ENCODE assay signal across 28 cellular contexts in the genomic region with DNA sequence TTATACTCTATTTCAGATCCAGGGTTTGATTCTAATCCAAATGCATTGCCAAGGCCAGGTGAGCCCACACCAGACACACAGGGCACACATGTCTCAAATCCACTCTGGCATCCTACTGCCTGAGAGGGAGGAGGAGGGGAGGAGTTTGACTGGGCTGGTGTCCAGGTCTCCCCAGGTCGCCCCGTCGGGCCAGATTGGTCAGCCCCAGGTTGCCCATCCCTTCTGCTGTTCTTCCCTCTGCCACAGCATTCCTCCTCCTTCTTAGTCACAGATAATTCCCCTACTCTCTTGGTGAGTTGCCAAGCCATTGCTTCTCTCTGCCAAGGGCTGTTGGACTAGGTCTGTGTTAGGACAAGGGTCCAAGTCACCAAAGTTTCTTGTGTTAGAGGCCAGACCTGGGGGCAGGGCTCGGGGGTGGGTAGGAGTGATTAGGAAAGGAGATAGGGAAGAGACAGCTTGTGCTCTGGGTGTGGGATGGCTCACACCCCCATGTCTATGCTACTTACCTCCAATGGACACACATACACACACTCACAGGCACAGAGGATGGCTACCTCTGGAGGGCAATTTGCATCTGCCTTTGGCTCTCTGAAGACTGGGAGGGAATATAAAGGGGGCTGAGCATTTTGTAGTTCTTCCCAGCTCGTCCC. TPM values are rescaled to one million over a fixed set of nuclear protein-coding genes. Genes with fewer than 3 reads are reported as not detected.
DNase-seq lines count a peak whose midpoint lies in the region; ATAC-seq and TF ChIP-seq lines count a peak whose summit lies in the region.
"Had no signal": no experiment of that assay in that cellular context is flagged by ENCODE, and none has a peak within 500 bp of the region (broad histone marks: within the 10 kb centered on the region; RNA-seq: fewer than 3 reads in every experiment).

No MANE protein-coding gene starts in this region.

- H3K27ac ChIP-seq in neural cell (ENCODE audit: low read length) = peak overlapping the region; percentile 90
- H3K27ac ChIP-seq: ascending aorta, SK-N-MC, tibial nerve had no signal

- no peaks in the 10 kb centered on the region for H3K9me3 ChIP-seq in neural cell (ENCODE audit: low read length)
- H3K9me3 ChIP-seq: ascending aorta, mucosa of descending colon, tibial nerve had no signal

- no peak overlapping the region for H3K4me2 ChIP-seq in neural cell (ENCODE audit: low read length)

- H3K27me3 Mint-ChIP-seq in activated naive CD8-positive, alpha-beta T cell treated with anti-CD3 and anti-CD28 coated beads for 36 hours = peaks cover 78% of the 10 kb centered on the region

- no peak overlapping the region for H3K4me3 Mint-ChIP-seq in activated naive CD8-positive, alpha-beta T cell treated with anti-CD3 and anti-CD28 coated beads for 36 hours
- H3K4me3 Mint-ChIP-seq: activated CD4-positive, alpha-beta memory T cell treated with anti-CD3 and anti-CD28 coated beads for 36 hours; activated naive CD4-positive, alpha-beta T cell treated with anti-CD3 and anti-CD28 coated beads, Interleukin-2, amount 10 ng/mL, durations not matched to agents 7 days and 5 days; neural crest cell; stimulated activated naive CD8-positive, alpha-beta T cell treated with anti-CD3 and anti-CD28 coated beads, Interleukin-15, Interleukin-2, amounts not matched to agents 100 ng/mL and 50 ng/mL, for 24 hours had no signal

- no peak overlapping the region for H2AFZ ChIP-seq in neural cell (ENCODE audit: low read depth, low read length)

- H3K79me2 ChIP-seq in neural cell (replicated peaks; ENCODE audit: insufficient read depth, low read length) = no peaks in the 10 kb centered on the region

- H3K36me3 ChIP-seq in neural cell (ENCODE audit: insufficient read depth, low read length) = no peaks in the 10 kb centered on the region
- H3K36me3 ChIP-seq: ascending aorta, tibial nerve had no signal

- peaks cover 8% of the 10 kb centered on the region for H3K4me1 Mint-ChIP-seq in activated naive CD8-positive, alpha-beta T cell treated with anti-CD3 and anti-CD28 coated beads for 36 hours

- H3K9ac ChIP-seq in neural cell (ENCODE audit: low read length) = no peak overlapping the region

- H4K20me1 ChIP-seq in neural cell (ENCODE audit: insufficient read depth) = no peaks in the 10 kb centered on the region

- no peak overlapping the region for H3K4me3 ChIP-seq in neural cell (ENCODE audit: low read length)
- H3K4me3 ChIP-seq: ascending aorta, mucosa of descending colon, SK-N-MC, tibial nerve had no signal

- peaks cover 8% of the 10 kb centered on the region for H3F3A ChIP-seq in neural cell (ENCODE audit: insufficient read depth, low read length, poor library complexity, severe bottlenecking)

- TF ChIP-seq EP300 in neural cell (conservative IDR thresholded peaks at IDR 0.05; ENCODE audit: poor library complexity, severe bottlenecking) = no peak

- no peak overlapping the region for H3K27ac Mint-ChIP-seq in activated naive CD8-positive, alpha-beta T cell treated with anti-CD3 and anti-CD28 coated beads for 36 hours
- H3K27ac Mint-ChIP-seq: activated CD4-positive, alpha-beta memory T cell treated with anti-CD3 and anti-CD28 coated beads for 36 hours; activated naive CD4-positive, alpha-beta T cell treated with anti-CD3 and anti-CD28 coated beads, Interleukin-2, amount 10 ng/mL, durations not matched to agents 7 days and 5 days; CD4-positive, alpha-beta T cell; effector memory CD8-positive, alpha-beta T cell had no signal

- no peak for TF ChIP-seq CTCF in neural cell (IDR thresholded peaks at IDR 0.05; ENCODE audit: poor library complexity, severe bottlenecking)

- H3K9me3 Mint-ChIP-seq in activated naive CD8-positive, alpha-beta T cell treated with anti-CD3 and anti-CD28 coated beads for 36 hours = no peaks in the 10 kb centered on the region
- H3K9me3 Mint-ChIP-seq: activated CD4-positive, alpha-beta memory T cell treated with anti-CD3 and anti-CD28 coated beads for 36 hours; activated naive CD4-positive, alpha-beta T cell treated with anti-CD3 and anti-CD28 coated beads, Interleukin-2, amount 10 ng/mL, durations not matched to agents 7 days and 5 days; CD4-positive, alpha-beta T cell; effector memory CD8-positive, alpha-beta T cell; neural crest cell; stimulated activated naive CD8-positive, alpha-beta T cell treated with anti-CD3 and anti-CD28 coated beads, Interleukin-15, Interleukin-2, amounts not matched to agents 100 ng/mL and 50 ng/mL, for 24 hours had no signal

- no peaks in the 10 kb centered on the region for H3K9me2 ChIP-seq in neural cell (ENCODE audit: insufficient read depth, low read length)

- H3K27me3 ChIP-seq in neural cell (ENCODE audit: insufficient read depth, low read depth, low read length) = peaks cover 50% of the 10 kb centered on the region

- no peaks in the 10 kb centered on the region for H3K36me3 Mint-ChIP-seq in activated naive CD8-positive, alpha-beta T cell treated with anti-CD3 and anti-CD28 coated beads for 36 hours
- H3K36me3 Mint-ChIP-seq: activated CD4-positive, alpha-beta memory T cell treated with anti-CD3 and anti-CD28 coated beads for 36 hours; activated naive CD4-positive, alpha-beta T cell treated with anti-CD3 and anti-CD28 coated beads, Interleukin-2, amount 10 ng/mL, durations not matched to agents 7 days and 5 days had no signal

- no peak for ATAC-seq in HG03135 (IDR thresholded peaks at IDR 0.05; ENCODE audit: unreplicated experiment)
- ATAC-seq: effector memory CD8-positive, alpha-beta T cell; left ventricle myocardium superior; mucosa of descending colon; Panc1 had no signal

- DNase-seq in EL (peak; percentile 16), M059J (ENCODE audit: low read depth) (peak; percentile 75), astrocyte of the hippocampus (ENCODE audit: low read depth, low spot score) (peak; percentile 17), DMS114 treated with DMSO at 0.1 percent for 48 hours (lab: John Stamatoyannopoulos, UW; ENCODE audit: unreplicated experiment) (no peak)
- DNase-seq in activated naive CD8-positive, alpha-beta T cell treated with anti-CD3 and anti-CD28 coated beads for 36 hours = no peak
- no peak for DNase-seq in stimulated activated CD4-positive, alpha-beta T cell treated with anti-CD3 and anti-CD28 coated beads, Interleukin-4, amount 100 ng/mL, for 1 hour
- DNase-seq: activated CD4-positive, alpha-beta memory T cell treated with anti-CD3 and anti-CD28 coated beads for 36 hours; activated naive CD4-positive, alpha-beta T cell treated with anti-CD3 and anti-CD28 coated beads, Interleukin-2, amount 10 ng/mL, durations not matched to agents 7 days and 5 days; activated T-cell treated with anti-CD3 and anti-CD28 coated beads, Interleukin-2, amount 50 U/mL, for 1 hour; CD4-positive, alpha-beta T cell; DMS53; effector memory CD8-positive, alpha-beta T cell; GOT3; left ventricle myocardium superior; mucosa of descending colon; NCI-H1417; NCI-H82; small intestine; stimulated activated CD4-positive, alpha-beta T cell treated with anti-CD3 and anti-CD28 coated beads, Interleukin-2, amount 100 ng/mL, for 48 hours had no signal

- TF ChIP-seq RAD21 in neural cell (conservative IDR thresholded peaks at IDR 0.05) = no peak

TF ChIP-seq in neural cell, 6 proteins besides CTCF, POLR2A, EP300 and RAD21:
- TF ChIP-seq MXI1 (conservative IDR thresholded peaks at IDR 0.05; ENCODE audit: poor library complexity, severe bottlenecking) = no peak
- TF ChIP-seq SMC3 (conservative IDR thresholded peaks at IDR 0.05; ENCODE audit: poor library complexity) = no peak

RNA-seq across cellular contexts. Expression of a gene that starts 2.5 kb away (rescaled TPM):
- not detected in 2 replicates for total RNA-seq in M059J (2014; rRNA removed; shearing (Covaris generic))
- polyA plus RNA-seq in neural cell = 0.90 TPM in 1 of 2 replicates, not detected in the other
- 0.69 and 1.2 TPM in 2 replicates for polyA minus RNA-seq in neural cell
- under 1 TPM; 0.41 to 0.44 TPM for total RNA-seq in activated naive CD8-positive, alpha-beta T cell treated with anti-CD3 and anti-CD28 coated beads for 36 hours
- total RNA-seq: ascending aorta, left ventricle myocardium superior, mucosa of descending colon, neural crest cell, pulmonary artery endothelial cell, tibial nerve had no signal

RNA-seq across cellular contexts. Expression of a gene that starts 11.6 kb away (rescaled TPM):
- 1.1 and 2.2 TPM in 2 replicates for total RNA-seq in M059J (2014; rRNA removed; shearing (Covaris generic))
- 6.0 and 6.7 TPM in 2 replicates for polyA plus RNA-seq in neural cell
- polyA minus RNA-seq in neural cell = 17.5 and 18.8 TPM in 2 replicates
- 10 to 100 TPM; 45.7 to 45.8 TPM for total RNA-seq in activated naive CD8-positive, alpha-beta T cell treated with anti-CD3 and anti-CD28 coated beads for 36 hours

Comparison
In these comparisons a context has a peak if more than half of its experiments do, and no peak if none do; other contexts are left out.
1. DNase-seq: peak in EL (single experiment), M059J (single experiment) and astrocyte of the hippocampus (single experiment); none in activated naive CD8-positive, alpha-beta T cell treated with anti-CD3 and anti-CD28 coated beads for 36 hours (single experiment), DMS114 treated with DMSO at 0.1 percent for 48 hours (single experiment) and stimulated activated CD4-positive, alpha-beta T cell treated with anti-CD3 and anti-CD28 coated beads, Interleukin-4, amount 100 ng/mL, for 1 hour (single experiment).
2. RNA of a gene that starts 11.6 kb away (total RNA-seq): 45.7 to 45.8 TPM in activated naive CD8-positive, alpha-beta T cell treated with anti-CD3 and anti-CD28 coated beads for 36 hours; 1.1 to 2.2 TPM in M059J; every median in the first group is over 10 times any median in the second.